22 cellular contexts compared by ENCODE assay signal in the genomic region with DNA sequence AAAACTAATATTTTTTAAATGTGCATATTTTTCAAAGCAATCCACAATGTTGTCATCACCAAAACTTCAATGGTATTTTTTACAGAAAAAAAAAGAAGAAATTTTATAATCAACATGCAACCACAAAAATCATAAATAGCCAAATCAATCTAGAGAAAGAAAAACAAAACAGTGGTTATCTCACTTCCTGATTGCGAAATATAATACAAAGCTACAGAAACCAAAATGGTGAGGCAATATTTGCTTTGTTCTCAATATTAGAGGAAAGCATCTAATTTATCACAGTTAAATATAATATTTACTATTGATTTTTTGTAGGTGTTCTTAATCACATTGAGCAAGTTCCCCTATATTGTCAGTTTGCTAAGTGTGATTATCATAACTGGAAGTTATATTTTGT.
"Had no signal": no experiment of that assay in that cellular context is flagged by ENCODE, and none has a peak within 500 bp of the region (broad histone marks: within the 10 kb centered on the region; RNA-seq: fewer than 3 reads in every experiment).

No MANE protein-coding gene starts in this region.

- H3K4me2 ChIP-seq: hepatocyte, neural progenitor cell had no signal

- H3K27ac ChIP-seq: colonic mucosa, hepatocyte, neural progenitor cell, psoas muscle, suprapubic skin, transverse colon, vagina, VCaP had no signal

- H3K79me2 ChIP-seq: hepatocyte had no signal

- H3K27me3 ChIP-seq: colonic mucosa, hepatocyte, neural progenitor cell, suprapubic skin, transverse colon, vagina had no signal

- H3K9ac ChIP-seq: neural progenitor cell had no signal

- H3K9me3 ChIP-seq: colonic mucosa, psoas muscle, suprapubic skin, vagina had no signal

- H3K36me3 Mint-ChIP-seq: activated naive CD8-positive, alpha-beta T cell treated with anti-CD3 and anti-CD28 coated beads for 36 hours; naive thymus-derived CD4-positive, alpha-beta T cell; neural progenitor cell had no signal

- H3K4me1 ChIP-seq: colonic mucosa, neural progenitor cell, psoas muscle, suprapubic skin, transverse colon, vagina had no signal

- DNase-seq: activated CD4-positive, alpha-beta T cell treated with anti-CD3 and anti-CD28 coated beads, Interleukin-2, amount 50 U/mL, for 48 hours; activated CD4-positive, CD25-positive, alpha-beta regulatory T cell treated with anti-CD3 and anti-CD28 coated beads, Interleukin-2, amount 50 U/mL, for 72 hours; activated naive CD8-positive, alpha-beta T cell treated with anti-CD3 and anti-CD28 coated beads for 36 hours; activated T-cell treated with anti-CD3 and anti-CD28 coated beads for 4 hours; amygdala; central memory CD4-positive, alpha-beta T cell; colonic mucosa; erythroblast; left cardiac atrium; mesendoderm; naive thymus-derived CD4-positive, alpha-beta T cell; psoas muscle; right cardiac atrium; stimulated activated CD4-positive, alpha-beta T cell treated with anti-CD3 and anti-CD28 coated beads, Interleukin-2, amount 100 ng/mL, for 48 hours; stimulated activated naive CD8-positive, alpha-beta T cell treated with anti-CD3 and anti-CD28 coated beads, Interleukin-15, amount 100 ng/mL, for 72 hours; transverse colon had no signal

- H3K27ac Mint-ChIP-seq: activated naive CD8-positive, alpha-beta T cell treated with anti-CD3 and anti-CD28 coated beads for 36 hours; activated T-helper 1 cell treated with anti-CD3 and anti-CD28 coated beads, Interleukin-12 subunit alpha, Interleukin-12 subunit beta, Interleukin-2, Interleukin-4 antibody, amounts not matched to agents 30 ng/mL and 10 ng/mL and 1 ng/mL, durations not matched to agents 14 hours and 24 hours and 36 hours; naive thymus-derived CD4-positive, alpha-beta T cell; neural progenitor cell; stimulated activated naive CD8-positive, alpha-beta T cell treated with anti-CD3 and anti-CD28 coated beads, Interleukin-15, amount 100 ng/mL, for 72 hours had no signal

- H3K4me3 ChIP-seq: colonic mucosa, hepatocyte, neural progenitor cell, psoas muscle, suprapubic skin, transverse colon, vagina had no signal

- H3K4me1 Mint-ChIP-seq: activated naive CD8-positive, alpha-beta T cell treated with anti-CD3 and anti-CD28 coated beads for 36 hours; naive thymus-derived CD4-positive, alpha-beta T cell; neural progenitor cell; stimulated activated naive CD8-positive, alpha-beta T cell treated with anti-CD3 and anti-CD28 coated beads, Interleukin-15, amount 100 ng/mL, for 72 hours had no signal

- H3K9me3 Mint-ChIP-seq: activated naive CD8-positive, alpha-beta T cell treated with anti-CD3 and anti-CD28 coated beads for 36 hours; neural progenitor cell had no signal

- H3K27me3 Mint-ChIP-seq: activated naive CD8-positive, alpha-beta T cell treated with anti-CD3 and anti-CD28 coated beads for 36 hours; naive thymus-derived CD4-positive, alpha-beta T cell; stimulated activated naive CD8-positive, alpha-beta T cell treated with anti-CD3 and anti-CD28 coated beads, Interleukin-15, amount 100 ng/mL, for 72 hours had no signal

- H3K36me3 ChIP-seq: colonic mucosa, neural progenitor cell, suprapubic skin, transverse colon, vagina had no signal

- ATAC-seq: left cardiac atrium; naive thymus-derived CD4-positive, alpha-beta T cell; psoas muscle; right cardiac atrium; stimulated activated naive CD8-positive, alpha-beta T cell treated with anti-CD3 and anti-CD28 coated beads, Interleukin-15, amount 100 ng/mL, for 72 hours had no signal

- H2AFZ ChIP-seq: hepatocyte, neural progenitor cell had no signal

- H3K4me3 Mint-ChIP-seq: activated naive CD8-positive, alpha-beta T cell treated with anti-CD3 and anti-CD28 coated beads for 36 hours; activated T-helper 1 cell treated with anti-CD3 and anti-CD28 coated beads, Interleukin-12 subunit alpha, Interleukin-12 subunit beta, Interleukin-2, Interleukin-4 antibody, amounts not matched to agents 30 ng/mL and 10 ng/mL and 1 ng/mL, durations not matched to agents 14 hours and 24 hours and 36 hours; naive thymus-derived CD4-positive, alpha-beta T cell; neural progenitor cell; stimulated activated naive CD8-positive, alpha-beta T cell treated with anti-CD3 and anti-CD28 coated beads, Interleukin-15, amount 100 ng/mL, for 72 hours had no signal
